ENCODE assay signal across 1 cellular context in genomic region chr3:36933540-36934296, GRCh38.
A peak's percentile ranks its signal among the peaks of the same experiment; 100 is the strongest.
TF ChIP-seq lines count a peak whose summit lies in the region.

No MANE protein-coding gene starts in this region.

TF ChIP-seq in K562, 482 proteins besides CTCF, POLR2A, EP300 and RAD21:
- TF ChIP-seq SRSF9 (IDR thresholded peaks at IDR 0.05; ENCODE audit: borderline replicate concordance, low read depth, low read length) (no peak), ZNF232 (CRISPR knock-in tag; IDR thresholded peaks at IDR 0.05) (0 out of 2 replicates have a peak, but pooled peaks have one; percentile 35), ZHX1 (conservative IDR thresholded peaks at IDR 0.05; ENCODE audit: low read length) (no peak)
